ENCODE assay signal across 20 cellular contexts in genomic region chr5:111962906-111963305, GRCh38.
A peak's percentile ranks its signal among the peaks of the same experiment; 100 is the strongest.
DNase-seq lines count a peak whose midpoint lies in the region; ATAC-seq, FAIRE-seq and TF ChIP-seq lines count a peak whose summit lies in the region.
"Had no signal": no experiment of that assay in that cellular context is flagged by ENCODE, and none has a peak within 500 bp of the region (broad histone marks: within the 10 kb centered on the region; RNA-seq: fewer than 3 reads in every experiment).

No MANE protein-coding gene starts in this region.

- dilution Hi-C loops in IMR-90 (cut with HindIII; ENCODE audit: low sequenced_read_pairs, unreplicated experiment) = no loop called here

- H3K9ac ChIP-seq in BLaER1 (no peak overlapping the region), IMR-90 (ENCODE audit: low read depth, low read length) (no peak overlapping the region), kidney (ENCODE audit: low read length in 2 of 2) (no peak overlapping the region)
- H3K9ac ChIP-seq: GM23248 had no signal

- no peak overlapping the region for H2AK9ac ChIP-seq in IMR-90 (replicated peaks; ENCODE audit: low read depth, low read length, poor library complexity)

- POLR2A ChIA-PET in IMR-90 (lab: Charles Lee; ENCODE audit: unreplicated experiment) = no interaction called here

- TF ChIP-seq POLR2A in IMR-90 (IDR thresholded peaks at IDR 0.05; ENCODE audit: low read depth, low read length) = no peak

- no peak for FAIRE-seq in kidney (lab: Jason Lieb, UNC)
- FAIRE-seq: G401.6, GM12892, H1 had no signal

- H3K4me3 ChIP-seq in BLaER1 (peak overlapping the region; percentile 31; the same call in 1 of the 2 replicates), IMR-90 (ENCODE audit: insufficient read depth, low read depth, low read length) (no peak overlapping the region), kidney (ENCODE audit: low read length in 2 of 2) (no peak overlapping the region)
- H3K4me3 ChIP-seq: GM23248 had no signal

- peaks cover 3% of the 10 kb centered on the region; the same call in 1 of the 2 replicates for H3K9me1 ChIP-seq in IMR-90 (ENCODE audit: insufficient read depth, low read length)

- H3K4me1 ChIP-seq in BLaER1 (peaks cover 48% of the 10 kb centered on the region), IMR-90 (ENCODE audit: control insufficient read depth, insufficient read depth, low read length) (peaks cover 6% of the 10 kb centered on the region), kidney (ENCODE audit: control insufficient read depth in 1 of 2, insufficient read depth in 1 of 2, low read depth in 1 of 2, low read length in 2 of 2) (no peaks in the 10 kb centered on the region)
- H3K4me1 ChIP-seq: BE2C, Caco-2 had no signal

- peaks cover 2% of the 10 kb centered on the region for H3K9me3 Mint-ChIP-seq in stimulated activated memory B cell treated with anti-CD40 and anti-IgM and Interleukin-4, amounts not matched to agents 10 μg/mL and 1 μg/mL and 100 μg/mL, for 72 hours
- H3K9me3 Mint-ChIP-seq: CD8-positive, alpha-beta T cell had no signal

- no peak overlapping the region for H4K91ac ChIP-seq in IMR-90 (ENCODE audit: insufficient read depth, low read depth, low read length)

- no peaks in the 10 kb centered on the region for H4K20me1 ChIP-seq in BLaER1
- no peaks in the 10 kb centered on the region for H4K20me1 ChIP-seq in IMR-90 (ENCODE audit: insufficient read depth, low read length)

- 83% methylated on average over 1 of the region's 9 CpGs; no CpG with 5 or more reads in 1 of the 2 experiments for WGBS in IMR-90 (ENCODE audit: extremely low coverage in 2 of 2, insufficient read length in 1 of 2), 2 experiments

- no peaks in the 10 kb centered on the region for H3K27me3 Mint-ChIP-seq in stimulated activated memory B cell treated with anti-CD40 and anti-IgM and Interleukin-4, amounts not matched to agents 10 μg/mL and 1 μg/mL and 100 μg/mL, for 72 hours

- 0 out of 3 replicates have a peak overlapping the region, but pooled peaks have one; percentile 52 for H2BK15ac ChIP-seq in IMR-90 (ENCODE audit: low read depth, low read length)

- H2BK20ac ChIP-seq in IMR-90 (ENCODE audit: low read depth, low read length) = no peak overlapping the region

- H3K9me3 ChIP-seq in BLaER1 (peaks cover 21% of the 10 kb centered on the region), IMR-90 (ENCODE audit: control insufficient read depth, insufficient read depth, low read length) (no peaks in the 10 kb centered on the region), kidney (ENCODE audit: control insufficient read depth in 1 of 2, low read length in 2 of 2) (no peaks in the 10 kb centered on the region)
- H3K9me3 ChIP-seq: BE2C, Caco-2 had no signal

- H3K79me1 ChIP-seq in IMR-90 (ENCODE audit: low read depth in 1 of 2, low read length in 2 of 2) = no peaks in the 10 kb centered on the region

- no peak for DNase-seq in IMR-90
- DNase-seq in kidney = peak; percentile 35
- no peak for DNase-seq in AML-193 (lab: John Stamatoyannopoulos, UW)
- DNase-seq in activated CD4-positive, alpha-beta T cell treated with anti-CD3 and anti-CD28 coated beads for 1 hour = no peak
- DNase-seq: BE2C; Caco-2; CD4-positive, CD25-positive, alpha-beta regulatory T cell; CD8-positive, alpha-beta T cell; DMS153; DND-41; GM23248; H7; HCEC 1CT had no signal

- no peaks in the 10 kb centered on the region for H3K27me3 ChIP-seq in BLaER1
- no peaks in the 10 kb centered on the region for H3K27me3 ChIP-seq in IMR-90 (ENCODE audit: control insufficient read depth, insufficient read depth, low read length)
- H3K27me3 ChIP-seq: BE2C had no signal

- H2AFZ ChIP-seq in IMR-90 (replicated peaks; ENCODE audit: low read length, poor library complexity) = no peak overlapping the region
- H2AFZ ChIP-seq: GM23248 had no signal

- no peak overlapping the region for H3K27ac Mint-ChIP-seq in stimulated activated memory B cell treated with anti-CD40 and anti-IgM and Interleukin-4, amounts not matched to agents 10 μg/mL and 1 μg/mL and 100 μg/mL, for 72 hours
- H3K27ac Mint-ChIP-seq: CD8-positive, alpha-beta T cell had no signal

- peak overlapping the region; percentile 48; the same call in 1 of the 2 replicates for H3K27ac ChIP-seq in BLaER1
- no peak overlapping the region for H3K27ac ChIP-seq in IMR-90 (ENCODE audit: insufficient read depth, low read length)
- no peak overlapping the region for H3K27ac ChIP-seq in kidney (ENCODE audit: low read depth in 2 of 2, low read length in 2 of 2)
- H3K27ac ChIP-seq: C4-2B had no signal

- ATAC-seq in IMR-90 (ENCODE audit: low read depth) (no peak), GM21619 (IDR thresholded peaks at IDR 0.05; ENCODE audit: unreplicated experiment) (no peak)
- ATAC-seq in stimulated activated memory B cell treated with anti-CD40 and anti-IgM and Interleukin-4, amounts not matched to agents 10 μg/mL and 1 μg/mL and 100 μg/mL, for 72 hours = peak; percentile 47
- ATAC-seq: CD8-positive, alpha-beta T cell had no signal

- H3K14ac ChIP-seq in IMR-90 (replicated peaks; ENCODE audit: low read depth, low read length) = no peak overlapping the region

- H3K36me3 ChIP-seq in BLaER1 (no peaks in the 10 kb centered on the region), IMR-90 (ENCODE audit: control insufficient read depth, insufficient read depth, low read length) (no peaks in the 10 kb centered on the region), kidney (ENCODE audit: control insufficient read depth in 1 of 2, insufficient read depth in 2 of 2, low read length in 2 of 2) (no peaks in the 10 kb centered on the region)
- H3K36me3 ChIP-seq: BE2C had no signal

- H3K18ac ChIP-seq in IMR-90 (ENCODE audit: low read depth, low read length) = no peak overlapping the region

- H3K36me3 Mint-ChIP-seq in stimulated activated memory B cell treated with anti-CD40 and anti-IgM and Interleukin-4, amounts not matched to agents 10 μg/mL and 1 μg/mL and 100 μg/mL, for 72 hours = no peaks in the 10 kb centered on the region
- H3K36me3 Mint-ChIP-seq: CD4-positive, CD25-positive, alpha-beta regulatory T cell; CD8-positive, alpha-beta T cell had no signal

- H3K56ac ChIP-seq in IMR-90 (ENCODE audit: extremely low read depth, insufficient read depth, low read length) = no peak overlapping the region

- BruUV-seq in IMR-90 (replicated peaks; lab: Mats Ljungman, UMichigan) = no TSS peak

- no peak overlapping the region for H3K4ac ChIP-seq in IMR-90 (ENCODE audit: low read depth, low read length)

- no peak overlapping the region for H3K4me3 Mint-ChIP-seq in stimulated activated memory B cell treated with anti-CD40 and anti-IgM and Interleukin-4, amounts not matched to agents 10 μg/mL and 1 μg/mL and 100 μg/mL, for 72 hours
- H3K4me3 Mint-ChIP-seq: CD4-positive, CD25-positive, alpha-beta regulatory T cell; CD8-positive, alpha-beta T cell had no signal

- no peak for TF ChIP-seq CTCF in IMR-90 (conservative IDR thresholded peaks at IDR 0.05; ENCODE audit: low read depth, low read length)
- TF ChIP-seq CTCF in kidney (IDR thresholded peaks at IDR 0.05; ENCODE audit: borderline replicate concordance, extremely low read depth, insufficient read depth) = no peak

- in situ Hi-C loops in IMR-90 (cut with MboI; ENCODE audit: low sequenced_read_pairs) = no loop called here

- H2BK120ac ChIP-seq in IMR-90 (ENCODE audit: low read depth, low read length) = no peak overlapping the region

- no peak overlapping the region for H2BK5ac ChIP-seq in IMR-90 (ENCODE audit: low read depth, low read length, poor library complexity, severe bottlenecking)

- H3K4me2 ChIP-seq in BLaER1 (peak overlapping the region; percentile 71), IMR-90 (ENCODE audit: low read depth, low read length) (no peak overlapping the region)

- TF ChIP-seq RAD21 in IMR-90 (IDR thresholded peaks at IDR 0.05; ENCODE audit: low read length) = no peak

- CTCF ChIA-PET in IMR-90 (lab: Yijun Ruan, JAX) = no interaction called here

- intact Hi-C loops in IMR-90 (cut with micrococcal nuclease) = no loop called here
- intact Hi-C loops in kidney (cut with DNase I) = no loop called here

- 0 out of 2 replicates have a peak overlapping the region, but pooled peaks have one; percentile 9 for H2AK5ac ChIP-seq in IMR-90 (ENCODE audit: low read depth, low read length)

- no peak overlapping the region for H3K23ac ChIP-seq in IMR-90 (ENCODE audit: low read depth, low read length)

- H4K8ac ChIP-seq in IMR-90 (ENCODE audit: low read depth in 2 of 2, low read length in 2 of 2) = no peak overlapping the region

- no peaks in the 10 kb centered on the region for H3K4me1 Mint-ChIP-seq in stimulated activated memory B cell treated with anti-CD40 and anti-IgM and Interleukin-4, amounts not matched to agents 10 μg/mL and 1 μg/mL and 100 μg/mL, for 72 hours
- H3K4me1 Mint-ChIP-seq: CD4-positive, CD25-positive, alpha-beta regulatory T cell had no signal

- H4K5ac ChIP-seq in IMR-90 (ENCODE audit: low read depth, low read length) = no peak overlapping the region

TF ChIP-seq in IMR-90, 13 proteins besides CTCF, POLR2A, EP300 and RAD21:
- TF ChIP-seq RFX5 (IDR thresholded peaks at IDR 0.05; ENCODE audit: low read depth, low read length) (no peak), NFE2L2 (IDR thresholded peaks at IDR 0.05; ENCODE audit: low read depth, low read length) (no peak), ELK1 (IDR thresholded peaks at IDR 0.05; ENCODE audit: borderline replicate concordance, low read depth, low read length) (no peak), MAFK (IDR thresholded peaks at IDR 0.05; ENCODE audit: low read depth, low read length) (no peak)
